ENCODE assay signal across 1 cellular context in the genomic region with DNA sequence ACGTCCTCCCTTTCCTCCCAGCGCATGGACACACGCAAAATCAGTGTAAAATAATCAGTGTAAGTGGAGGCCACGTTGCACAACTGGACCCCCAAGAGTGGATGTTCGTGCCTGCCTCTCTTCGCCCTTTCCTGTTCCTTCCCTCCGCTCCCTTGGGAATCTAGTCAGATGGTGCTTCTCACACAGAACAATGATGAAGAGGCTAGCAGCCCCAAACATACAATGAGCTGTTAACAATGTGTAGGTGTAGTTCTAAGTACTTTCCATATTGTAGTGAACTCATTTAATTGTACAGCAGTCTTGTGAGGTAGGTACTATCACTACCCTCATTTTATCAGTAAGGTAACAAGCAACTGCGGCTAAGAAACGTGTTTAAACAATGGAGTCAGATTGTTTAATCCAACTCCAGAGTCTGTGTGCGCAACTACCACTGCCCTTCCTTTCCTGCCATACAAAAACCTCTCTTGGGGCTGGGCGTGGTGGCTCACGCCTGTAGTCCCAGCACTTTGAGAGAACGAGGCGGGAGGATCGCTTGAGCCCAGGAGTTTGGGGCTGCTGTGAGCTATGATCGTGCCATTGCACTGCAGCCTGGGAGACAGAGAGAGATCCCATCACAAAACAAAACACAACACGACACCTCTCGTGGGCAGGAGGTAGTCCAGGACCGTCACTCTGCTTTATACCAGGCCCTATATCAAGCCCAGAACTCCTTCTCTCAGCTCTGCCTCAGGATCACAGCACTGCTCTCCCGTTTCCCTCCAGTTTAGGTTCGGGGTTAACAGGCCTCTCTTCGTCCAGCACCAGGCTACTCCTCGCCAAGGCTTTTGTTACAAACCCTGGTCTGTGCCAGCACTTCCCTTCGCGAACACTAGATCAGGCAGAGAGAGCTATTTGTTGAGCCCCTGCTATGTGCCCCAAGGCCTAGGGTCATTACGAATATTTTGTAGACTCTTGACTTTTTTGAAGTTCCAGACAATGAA.
A peak's percentile ranks its signal among the peaks of the same experiment; 100 is the strongest.
TF ChIP-seq lines count a peak whose summit lies in the region.

No MANE protein-coding gene starts in this region.

TF ChIP-seq in K562, 482 proteins besides CTCF, POLR2A, EP300 and RAD21 (continued from another document):
- TF ChIP-seq SIN3B (IDR thresholded peaks at IDR 0.05; ENCODE audit: low read depth): no peak
- no peak for TF ChIP-seq NFRKB (IDR thresholded peaks at IDR 0.05; ENCODE audit: low read depth)
- peak; percentile 3; the same call in 1 of the 2 replicates for TF ChIP-seq MEF2D (tag; conservative IDR thresholded peaks at IDR 0.05; ENCODE audit: low read depth)
- TF ChIP-seq, protein P1, sequence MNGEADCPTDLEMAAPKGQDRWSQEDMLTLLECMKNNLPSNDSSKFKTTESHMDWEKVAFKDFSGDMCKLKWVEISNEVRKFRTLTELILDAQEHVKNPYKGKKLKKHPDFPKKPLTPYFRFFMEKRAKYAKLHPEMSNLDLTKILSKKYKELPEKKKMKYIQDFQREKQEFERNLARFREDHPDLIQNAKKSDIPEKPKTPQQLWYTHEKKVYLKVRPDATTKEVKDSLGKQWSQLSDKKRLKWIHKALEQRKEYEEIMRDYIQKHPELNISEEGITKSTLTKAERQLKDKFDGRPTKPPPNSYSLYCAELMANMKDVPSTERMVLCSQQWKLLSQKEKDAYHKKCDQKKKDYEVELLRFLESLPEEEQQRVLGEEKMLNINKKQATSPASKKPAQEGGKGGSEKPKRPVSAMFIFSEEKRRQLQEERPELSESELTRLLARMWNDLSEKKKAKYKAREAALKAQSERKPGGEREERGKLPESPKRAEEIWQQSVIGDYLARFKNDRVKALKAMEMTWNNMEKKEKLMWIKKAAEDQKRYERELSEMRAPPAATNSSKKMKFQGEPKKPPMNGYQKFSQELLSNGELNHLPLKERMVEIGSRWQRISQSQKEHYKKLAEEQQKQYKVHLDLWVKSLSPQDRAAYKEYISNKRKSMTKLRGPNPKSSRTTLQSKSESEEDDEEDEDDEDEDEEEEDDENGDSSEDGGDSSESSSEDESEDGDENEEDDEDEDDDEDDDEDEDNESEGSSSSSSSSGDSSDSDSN (IDR thresholded peaks at IDR 0.05; ENCODE audit: borderline replicate concordance in 1 of 2, low read depth in 2 of 2, low read length in 2 of 2): 0 out of 4 replicates have a peak, but pooled peaks of 1 of the 2 experiments have one; percentile 9
- peak; percentile 91; the same call in 1 of the 2 replicates for TF ChIP-seq PHF21A (IDR thresholded peaks at IDR 0.05; ENCODE audit: borderline replicate concordance, low read depth)
- TF ChIP-seq CEBPG (CRISPR knock-in tag; IDR thresholded peaks at IDR 0.05): no peak
- TF ChIP-seq CEBPG (tag; conservative IDR thresholded peaks at IDR 0.05 in 1 of 2, IDR thresholded peaks at IDR 0.05 in 1 of 2): peak in 1 of 2 experiments; percentile 73; a peak in 1 of 4 replicates
- peak; percentile 27; the same call in 1 of the 2 replicates for TF ChIP-seq TARDBP (IDR thresholded peaks at IDR 0.05)
- no peak for TF ChIP-seq ZNF217 (CRISPR knock-in tag; IDR thresholded peaks at IDR 0.05)
